ENCODE assay signal across 11 cellular contexts in the genomic region with DNA sequence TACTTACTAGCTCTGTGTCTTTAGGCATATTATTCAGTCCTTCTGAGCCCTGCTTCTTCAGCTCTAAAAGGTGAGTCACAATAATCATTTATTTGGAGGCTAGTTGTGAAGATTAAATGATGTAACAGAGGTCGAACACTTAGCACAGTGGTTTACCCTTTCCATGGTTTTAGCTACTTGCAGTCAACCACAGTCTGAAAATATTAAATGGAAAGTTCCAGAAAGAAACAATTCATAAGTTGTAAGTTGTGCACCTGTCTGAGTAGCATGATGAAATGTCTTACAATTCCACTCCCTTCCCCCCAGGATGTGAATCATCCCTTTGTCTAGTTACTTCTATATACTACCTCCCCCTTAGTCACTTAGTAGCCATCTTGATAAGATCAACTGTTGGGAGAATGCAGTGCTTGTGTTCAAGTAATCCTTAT.
DNase-seq lines count a peak whose midpoint lies in the region; ATAC-seq, FAIRE-seq and TF ChIP-seq lines count a peak whose summit lies in the region.
"Had no signal": no experiment of that assay in that cellular context is flagged by ENCODE, and none has a peak within 500 bp of the region (broad histone marks: within the 10 kb centered on the region; RNA-seq: fewer than 3 reads in every experiment).

No MANE protein-coding gene starts in this region.

- no peaks in the 10 kb centered on the region for H4K20me1 ChIP-seq in OCI-LY7 (ENCODE audit: insufficient read depth, low read length)

- no peak for TF ChIP-seq POLR2A in vagina (IDR thresholded peaks at IDR 0.05)

- CTCF ChIA-PET in activated CD4-positive, alpha-beta T cell treated with anti-CD3 and anti-CD28 coated beads for 36 hours (lab: Charles Lee) = interaction anchor here (1.1 kb wide), 1 partner anchor 28 kb away, joined by 3 read pairs; no protein-coding TSS in a partner anchor
- CTCF ChIA-PET in OCI-LY7 (lab: Charles Lee; ENCODE audit: unreplicated experiment) = no interaction called here

- peaks cover 4% of the 10 kb centered on the region for H3K4me1 ChIP-seq in OCI-LY7 (ENCODE audit: insufficient read depth, low read length, poor library complexity, severe bottlenecking)
- H3K4me1 ChIP-seq in vagina = no peaks in the 10 kb centered on the region
- H3K4me1 ChIP-seq: neural progenitor cell, suprapubic skin had no signal

- H3K4me2 ChIP-seq in OCI-LY7 (ENCODE audit: low read length) = no peak overlapping the region
- H3K4me2 ChIP-seq: neural progenitor cell had no signal

- intact Hi-C loops in activated CD4-positive, alpha-beta T cell treated with anti-CD3 and anti-CD28 coated beads for 36 hours (cut with DNase I, micrococcal nuclease) = loop anchor here (2.0 to 5.0 kb wide), 7 partner anchors 36 to 216 kb away; no protein-coding TSS in a partner anchor
- intact Hi-C loops in OCI-LY7 (cut with micrococcal nuclease; ENCODE audit: unreplicated experiment) = no loop called here
- intact Hi-C loops in vagina (cut with DNase I) = no loop called here

- H3K27ac Mint-ChIP-seq in activated CD4-positive, alpha-beta T cell treated with anti-CD3 and anti-CD28 coated beads for 36 hours = peak overlapping the region; percentile 82
- H3K27ac Mint-ChIP-seq: neural progenitor cell had no signal

- H3K9me2 ChIP-seq in OCI-LY7 (ENCODE audit: insufficient read depth, low read length) = no peaks in the 10 kb centered on the region

- peak; percentile 88 for ATAC-seq in activated CD4-positive, alpha-beta T cell treated with anti-CD3 and anti-CD28 coated beads for 36 hours
- no peak for ATAC-seq in HG02798 (IDR thresholded peaks at IDR 0.05; ENCODE audit: poor library complexity, unreplicated experiment)
- no peak for ATAC-seq in HG02763 (IDR thresholded peaks at IDR 0.05; ENCODE audit: unreplicated experiment)

- POLR2A ChIA-PET in activated CD4-positive, alpha-beta T cell treated with anti-CD3 and anti-CD28 coated beads for 36 hours (lab: Charles Lee) = no interaction called here
- POLR2A ChIA-PET in OCI-LY7 (lab: Charles Lee) = no interaction called here

- no peak for FAIRE-seq in bronchial epithelial cell (lab: Jason Lieb, UNC)

- H3K27me3 ChIP-seq in bronchial epithelial cell (ENCODE audit: control insufficient read depth, insufficient read depth, low read length) (no peaks in the 10 kb centered on the region), vagina (no peaks in the 10 kb centered on the region)
- H3K27me3 ChIP-seq: neural progenitor cell, suprapubic skin had no signal

- no peak overlapping the region for H3K4me3 Mint-ChIP-seq in activated CD4-positive, alpha-beta T cell treated with anti-CD3 and anti-CD28 coated beads for 36 hours
- H3K4me3 Mint-ChIP-seq: neural progenitor cell had no signal

- BruUV-seq in OCI-LY7 (replicated peaks; lab: Mats Ljungman, UMichigan) = no TSS peak

- H3K9me3 ChIP-seq in OCI-LY7 (ENCODE audit: low read length) (no peaks in the 10 kb centered on the region), vagina (no peaks in the 10 kb centered on the region)
- H3K9me3 ChIP-seq: suprapubic skin had no signal

- H3K27ac ChIP-seq in OCI-LY7 (ENCODE audit: low read depth, low read length, poor library complexity, severe bottlenecking) = no peak overlapping the region
- H3K27ac ChIP-seq in vagina = no peak overlapping the region
- H3K27ac ChIP-seq: neural progenitor cell, suprapubic skin had no signal

- H3K4me1 Mint-ChIP-seq in activated CD4-positive, alpha-beta T cell treated with anti-CD3 and anti-CD28 coated beads for 36 hours = peaks cover 22% of the 10 kb centered on the region
- H3K4me1 Mint-ChIP-seq: neural progenitor cell had no signal

- H3K27me3 Mint-ChIP-seq in activated CD4-positive, alpha-beta T cell treated with anti-CD3 and anti-CD28 coated beads for 36 hours = no peaks in the 10 kb centered on the region

- peak; percentile 28 for DNase-seq in activated CD4-positive, alpha-beta T cell treated with anti-CD3 and anti-CD28 coated beads for 36 hours
- no peak for DNase-seq in activated CD4-positive, alpha-beta T cell treated with anti-CD3 and anti-CD28 coated beads for 4 hours
- DNase-seq in OCI-LY7 (ENCODE audit: low spot score) (peak; percentile 42), bronchial epithelial cell (ENCODE audit: low read depth) (peak; percentile 90), retinal pigment epithelial cell (ENCODE audit: low read depth) (peak; percentile 57), vagina (ENCODE audit: extremely low spot score in 2 of 2) (no peak)
- DNase-seq: NCI-H1092 treated with DMSO at 0.1 percent for 48 hours had no signal

- peaks cover 2% of the 10 kb centered on the region for H3K36me3 Mint-ChIP-seq in activated CD4-positive, alpha-beta T cell treated with anti-CD3 and anti-CD28 coated beads for 36 hours (ENCODE audit: low read depth)
- H3K36me3 Mint-ChIP-seq: neural progenitor cell had no signal

- H3K4me3 ChIP-seq in OCI-LY7 (ENCODE audit: low read depth, low read length, poor library complexity, severe bottlenecking) = no peak overlapping the region
- no peak overlapping the region for H3K4me3 ChIP-seq in bronchial epithelial cell (ENCODE audit: low read depth, low read length)
- no peak overlapping the region for H3K4me3 ChIP-seq in retinal pigment epithelial cell (ENCODE audit: low read length)
- no peak overlapping the region for H3K4me3 ChIP-seq in vagina
- H3K4me3 ChIP-seq: neural progenitor cell, suprapubic skin had no signal

- H3K36me3 ChIP-seq in OCI-LY7 (ENCODE audit: insufficient read depth, low read length) (no peaks in the 10 kb centered on the region), bronchial epithelial cell (ENCODE audit: control insufficient read depth, insufficient read depth, low read length) (no peaks in the 10 kb centered on the region), vagina (no peaks in the 10 kb centered on the region)
- H3K36me3 ChIP-seq: neural progenitor cell, suprapubic skin had no signal

- 0 out of 2 replicates have a peak overlapping the region, but pooled peaks have one; percentile 31 for H2AFZ ChIP-seq in OCI-LY7 (ENCODE audit: low read length)
- H2AFZ ChIP-seq: neural progenitor cell had no signal

- no peaks in the 10 kb centered on the region for H3K9me3 Mint-ChIP-seq in activated CD4-positive, alpha-beta T cell treated with anti-CD3 and anti-CD28 coated beads for 36 hours (ENCODE audit: low read depth)
- H3K9me3 Mint-ChIP-seq: neural progenitor cell had no signal

- TF ChIP-seq CTCF in OCI-LY7 (conservative IDR thresholded peaks at IDR 0.05; ENCODE audit: low read length) = no peak
- no peak for TF ChIP-seq CTCF in bronchial epithelial cell (IDR thresholded peaks at IDR 0.05; ENCODE audit: insufficient read depth, low read length, severe bottlenecking)
- TF ChIP-seq CTCF in retinal pigment epithelial cell (conservative IDR thresholded peaks at IDR 0.05; ENCODE audit: low read depth, low read length) = no peak
- TF ChIP-seq CTCF in vagina (IDR thresholded peaks at IDR 0.05) = no peak

- H3K79me2 ChIP-seq in OCI-LY7 (ENCODE audit: insufficient read depth, low read depth, low read length) = no peaks in the 10 kb centered on the region

Comparison
In these comparisons a context has a peak if more than half of its experiments do, and no peak if none do; other contexts are left out.
1. DNase-seq: peak in activated CD4-positive, alpha-beta T cell treated with anti-CD3 and anti-CD28 coated beads for 36 hours (single experiment), OCI-LY7 (single experiment), bronchial epithelial cell (single experiment) and retinal pigment epithelial cell (single experiment); none in activated CD4-positive, alpha-beta T cell treated with anti-CD3 and anti-CD28 coated beads for 4 hours (0 of 2) and vagina (0 of 2).
2. intact Hi-C loops: an anchor here in activated CD4-positive, alpha-beta T cell treated with anti-CD3 and anti-CD28 coated beads for 36 hours (2.0 to 5.0 kb wide); none called in OCI-LY7 and vagina.